1 cellular context compared by ENCODE assay signal in the genomic region with DNA sequence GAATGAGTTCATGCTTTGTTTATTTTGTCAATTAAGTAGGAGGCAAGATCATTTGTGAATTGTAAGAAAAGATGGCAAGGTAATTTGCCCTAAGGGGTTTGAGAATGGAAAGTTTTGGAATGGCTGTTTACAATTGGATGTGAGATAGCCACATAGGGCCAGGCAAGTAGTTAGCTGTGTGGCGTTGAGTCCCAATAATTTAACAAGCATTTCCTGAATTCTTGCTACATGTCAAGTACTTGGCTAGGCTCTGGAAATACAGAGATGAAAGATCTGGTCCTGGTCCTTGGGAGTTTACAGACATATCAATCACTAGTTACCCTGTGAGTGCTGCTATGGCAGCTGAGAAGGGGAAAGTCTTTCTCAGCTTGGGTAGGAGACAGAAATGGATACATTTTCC.
TF ChIP-seq lines count a peak whose summit lies in the region.

No MANE protein-coding gene starts in this region.

TF ChIP-seq in WTC11, 78 proteins besides CTCF, POLR2A, EP300 and RAD21 (continued from another document):
- TF ChIP-seq, protein P1, sequence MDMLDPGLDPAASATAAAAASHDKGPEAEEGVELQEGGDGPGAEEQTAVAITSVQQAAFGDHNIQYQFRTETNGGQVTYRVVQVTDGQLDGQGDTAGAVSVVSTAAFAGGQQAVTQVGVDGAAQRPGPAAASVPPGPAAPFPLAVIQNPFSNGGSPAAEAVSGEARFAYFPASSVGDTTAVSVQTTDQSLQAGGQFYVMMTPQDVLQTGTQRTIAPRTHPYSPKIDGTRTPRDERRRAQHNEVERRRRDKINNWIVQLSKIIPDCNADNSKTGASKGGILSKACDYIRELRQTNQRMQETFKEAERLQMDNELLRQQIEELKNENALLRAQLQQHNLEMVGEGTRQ (CRISPR knock-in tag; IDR thresholded peaks at IDR 0.05), result no peak
- no peak for TF ChIP-seq FOXP1 (CRISPR knock-in tag; IDR thresholded peaks at IDR 0.05; ENCODE audit: borderline replicate concordance)
